In genomic region chr5:110019119-110019518, GRCh38 we compare ENCODE assay signal across 23 cellular contexts.
DNase-seq lines count a peak whose midpoint lies in the region; ATAC-seq, FAIRE-seq and TF ChIP-seq lines count a peak whose summit lies in the region.
"Had no signal": no experiment of that assay in that cellular context is flagged by ENCODE, and none has a peak within 500 bp of the region (broad histone marks: within the 10 kb centered on the region; RNA-seq: fewer than 3 reads in every experiment).

No MANE protein-coding gene starts in this region.

- TF ChIP-seq EP300 in HepG2 (IDR thresholded peaks at IDR 0.05; ENCODE audit: low read depth in 2 of 2, low read length in 2 of 2) (no peak), HepG2 (CRISPR knock-in tag; IDR thresholded peaks at IDR 0.05; ENCODE audit: borderline replicate concordance) (no peak)

- H2BK15ac ChIP-seq in neuronal stem cell (ENCODE audit: low read length), result no peak overlapping the region

- no TSS peak for BruUV-seq in HepG2 (replicated peaks; lab: Mats Ljungman, UMichigan)

- H2BK12ac ChIP-seq in neuronal stem cell (ENCODE audit: low read length), result no peak overlapping the region

- no peaks in the 10 kb centered on the region for H3K4me1 Mint-ChIP-seq in central memory CD8-positive, alpha-beta T cell
- H3K4me1 Mint-ChIP-seq: B cell had no signal

- no peaks in the 10 kb centered on the region for H3K36me3 Mint-ChIP-seq in central memory CD8-positive, alpha-beta T cell (ENCODE audit: insufficient read depth)
- H3K36me3 Mint-ChIP-seq: CD8-positive, alpha-beta T cell had no signal

- H3K27ac ChIP-seq in HepG2 (ENCODE audit: extremely low read length, insufficient read depth, low read length) (no peak overlapping the region), neuronal stem cell (replicated peaks; ENCODE audit: low read length) (no peak overlapping the region), upper lobe of right lung (no peak overlapping the region)
- H3K27ac ChIP-seq: 22Rv1; A549; BLaER1 treated with 17β-estradiol and CSF1 and Interleukin-3, amounts not matched to agents 10 nM and 100 nM had no signal

- TF ChIP-seq POLR2A in HepG2 (IDR thresholded peaks at IDR 0.05; ENCODE audit: insufficient read depth in 1 of 2, low read depth in 2 of 2, low read length in 2 of 2), result no peak

- no peak for ATAC-seq in central memory CD8-positive, alpha-beta T cell (replicated peaks; ENCODE audit: extremely low read depth, poor library complexity, severe bottlenecking)
- peak; percentile 62 for ATAC-seq in HepG2
- ATAC-seq in upper lobe of right lung, result peak; percentile 13
- ATAC-seq: A549; CD8-positive, alpha-beta T cell had no signal

- no peaks in the 10 kb centered on the region for H3K79me2 ChIP-seq in HepG2 (ENCODE audit: insufficient read depth, low read length)

- H2AFZ ChIP-seq in HepG2 (ENCODE audit: low read length) (no peak overlapping the region), neuronal stem cell (ENCODE audit: low read length) (peak overlapping the region; percentile 64)

- peak overlapping the region; percentile 47 for H3K27ac Mint-ChIP-seq in central memory CD8-positive, alpha-beta T cell (ENCODE audit: low read depth)
- H3K27ac Mint-ChIP-seq: B cell; CD4-positive, alpha-beta T cell; CD8-positive, alpha-beta T cell had no signal

- H3K9ac ChIP-seq in HepG2 (ENCODE audit: insufficient read depth, low read depth, low read length) (no peak overlapping the region), neuronal stem cell (ENCODE audit: low read depth, low read length, poor library complexity) (no peak overlapping the region)
- H3K9ac ChIP-seq: BLaER1 treated with 17β-estradiol and CSF1 and Interleukin-3, amounts not matched to agents 10 nM and 100 nM had no signal

- no peak overlapping the region for H3K23ac ChIP-seq in neuronal stem cell (ENCODE audit: low read depth, low read length, poor library complexity)

- TF ChIP-seq CTCF in HepG2 (CRISPR knock-in tag; IDR thresholded peaks at IDR 0.05) (no peak), upper lobe of right lung (IDR thresholded peaks at IDR 0.05) (no peak)

- intact Hi-C loops in HepG2 (cut with micrococcal nuclease; ENCODE audit: unreplicated experiment), result no loop called here
- intact Hi-C loops in upper lobe of right lung (cut with DNase I), result no loop called here

- peaks cover 9% of the 10 kb centered on the region for H3K27me3 Mint-ChIP-seq in central memory CD8-positive, alpha-beta T cell
- H3K27me3 Mint-ChIP-seq: CD4-positive, alpha-beta T cell had no signal

- H4K91ac ChIP-seq in neuronal stem cell (ENCODE audit: low read depth, low read length, poor library complexity), result no peak overlapping the region

- no peak overlapping the region for H3K4ac ChIP-seq in neuronal stem cell (ENCODE audit: low read length)

- in situ Hi-C loops in HepG2 (cut with HindIII; ENCODE audit: extremely low pct_ligation_motif_present, low pct_unique_long_range_greater_than_20kb), result no loop called here

- H3K9me3 Mint-ChIP-seq in central memory CD8-positive, alpha-beta T cell, result no peaks in the 10 kb centered on the region
- H3K9me3 Mint-ChIP-seq: CD8-positive, alpha-beta T cell had no signal

- TF ChIP-seq RAD21 in HepG2 (CRISPR knock-in tag; IDR thresholded peaks at IDR 0.05), result no peak

- no peaks in the 10 kb centered on the region for H3K79me1 ChIP-seq in neuronal stem cell (ENCODE audit: low read depth, low read length)

- H3K9me3 ChIP-seq in HepG2 (ENCODE audit: low read length) (no peaks in the 10 kb centered on the region), neuronal stem cell (replicated peaks in 1 of 2; ENCODE audit: control insufficient read depth in 2 of 2, insufficient read depth in 1 of 2, low read depth in 1 of 2, low read length in 2 of 2) (no peaks in the 10 kb centered on the region), upper lobe of right lung (no peaks in the 10 kb centered on the region)
- H3K9me3 ChIP-seq: A549, Caco-2 had no signal

- POLR2A ChIA-PET in HepG2 (lab: Yijun Ruan, JAX), result interaction anchor here (0.7 to 2.7 kb wide), 3 partner anchors 9 to 329 kb away, joined by 3 to 10 read pairs (median 3); partner anchors contain the start of gene MAN2A1

- no peak overlapping the region for H2AK5ac ChIP-seq in neuronal stem cell (ENCODE audit: low read depth, low read length)

- no peak overlapping the region for H3K14ac ChIP-seq in neuronal stem cell (ENCODE audit: low read length)

- H3K4me1 ChIP-seq in HepG2 (ENCODE audit: insufficient read depth, low read length) (peaks cover 34% of the 10 kb centered on the region), neuronal stem cell (ENCODE audit: control insufficient read depth in 2 of 2, insufficient read depth in 1 of 2, low read depth in 1 of 2, low read length in 2 of 2) (no peaks in the 10 kb centered on the region), upper lobe of right lung (no peaks in the 10 kb centered on the region)
- H3K4me1 ChIP-seq: A549, Caco-2 had no signal

- no peak overlapping the region for H3K4me3 Mint-ChIP-seq in central memory CD8-positive, alpha-beta T cell
- H3K4me3 Mint-ChIP-seq: B cell; CD4-positive, alpha-beta T cell; CD8-positive, alpha-beta T cell had no signal

- peak overlapping the region; percentile 63 for H3K18ac ChIP-seq in neuronal stem cell (ENCODE audit: low read length)

- DNase-seq in central memory CD8-positive, alpha-beta T cell (ENCODE audit: low spot score in 2 of 2), result no peak
- DNase-seq in HepG2 (ENCODE audit: low spot score) (no peak), neuronal stem cell (ENCODE audit: low spot score) (no peak), upper lobe of right lung (no peak), NCI-H345 treated with DMSO at 0.1 percent for 48 hours (lab: John Stamatoyannopoulos, UW; ENCODE audit: unreplicated experiment) (no peak), cerebellum (ENCODE audit: low spot score) (no peak), MV-4-11 (lab: John Stamatoyannopoulos, UW) (no peak)
- DNase-seq in activated T-cell treated with anti-CD3 and anti-CD28 coated beads, Interleukin-2, amount 50 U/mL, for 1 hour, result no peak
- DNase-seq: AML-193; Caco-2; Calu3; CD4-positive, alpha-beta T cell; CD8-positive, alpha-beta T cell; DMS79 treated with DMSO at 0.1 percent for 48 hours; GF-D8 had no signal

- H3K4me3 ChIP-seq in HepG2 (replicated peaks in 1 of 3; ENCODE audit: insufficient read depth in 1 of 3, low read depth in 2 of 3, low read length in 3 of 3) (no peak overlapping the region), neuronal stem cell (ENCODE audit: low read length in 2 of 2) (no peak overlapping the region), upper lobe of right lung (no peak overlapping the region)
- H3K4me3 ChIP-seq: A549; BLaER1 treated with 17β-estradiol and CSF1 and Interleukin-3, amounts not matched to agents 10 nM and 100 nM had no signal

- no peak overlapping the region for H3K4me2 ChIP-seq in HepG2 (ENCODE audit: low read depth, low read length)
- H3K4me2 ChIP-seq in neuronal stem cell (ENCODE audit: insufficient read depth, low read length, poor library complexity, severe bottlenecking), result no peak overlapping the region
- H3K4me2 ChIP-seq: A549; BLaER1 treated with 17β-estradiol and CSF1 and Interleukin-3, amounts not matched to agents 10 nM and 100 nM had no signal

- H3K36me3 ChIP-seq in HepG2 (replicated peaks in 1 of 2; ENCODE audit: control insufficient read depth in 1 of 2, insufficient read depth in 2 of 2, low read length in 2 of 2) (no peaks in the 10 kb centered on the region; a peak in 1 of 5 replicates), neuronal stem cell (replicated peaks in 1 of 2; ENCODE audit: control insufficient read depth in 2 of 2, insufficient read depth in 2 of 2, low read length in 2 of 2) (no peaks in the 10 kb centered on the region), upper lobe of right lung (no peaks in the 10 kb centered on the region)
- H3K36me3 ChIP-seq: BLaER1 treated with 17β-estradiol and CSF1 and Interleukin-3, amounts not matched to agents 10 nM and 100 nM had no signal

- no peaks in the 10 kb centered on the region for H3K27me3 ChIP-seq in HepG2 (ENCODE audit: control insufficient read depth in 1 of 2, insufficient read depth in 2 of 2, low read length in 2 of 2)
- H3K27me3 ChIP-seq in neuronal stem cell (ENCODE audit: control insufficient read depth in 3 of 3, insufficient read depth in 3 of 3, low read depth in 1 of 3, low read length in 3 of 3), result no peaks in the 10 kb centered on the region
- no peaks in the 10 kb centered on the region for H3K27me3 ChIP-seq in upper lobe of right lung
- H3K27me3 ChIP-seq: BLaER1 treated with 17β-estradiol and CSF1 and Interleukin-3, amounts not matched to agents 10 nM and 100 nM had no signal

- H4K20me1 ChIP-seq in HepG2 (ENCODE audit: insufficient read depth, low read length), result no peaks in the 10 kb centered on the region
- H4K20me1 ChIP-seq: BLaER1 treated with 17β-estradiol and CSF1 and Interleukin-3, amounts not matched to agents 10 nM and 100 nM had no signal

- 100% methylated on average over 2 of the region's 6 CpGs for WGBS in HepG2 (ENCODE audit: low lambda C conversion rate)
- WGBS in neuronal stem cell (ENCODE audit: extremely low coverage in 2 of 2, insufficient read length in 2 of 2, insufficient replicate concordance in 1 of 2), 2 donors, result no CpG with 5 or more reads among the region's 6 CpGs

- H4K8ac ChIP-seq in neuronal stem cell (ENCODE audit: low read depth, low read length), result no peak overlapping the region

- peak overlapping the region; percentile 8 for H2BK5ac ChIP-seq in neuronal stem cell (ENCODE audit: low read length)

- CTCF ChIA-PET in HepG2 (lab: Yijun Ruan, JAX; ENCODE audit: low intra/inter-chr PET ratio, low total read pairs), result no interaction called here

- H2BK120ac ChIP-seq in neuronal stem cell (ENCODE audit: low read depth, low read length), result no peak overlapping the region

- FAIRE-seq in HepG2 (lab: Jason Lieb, UNC), result no peak
- FAIRE-seq: A549, D721Med, G401.6, GM12891, GM19239 had no signal

TF ChIP-seq in HepG2, 621 proteins besides CTCF, POLR2A, EP300 and RAD21 (continues in another document):
- TF ChIP-seq ESRRA (CRISPR knock-in tag; IDR thresholded peaks at IDR 0.05; ENCODE audit: low read depth) (no peak), HMGXB4 (CRISPR knock-in tag; IDR thresholded peaks at IDR 0.05; ENCODE audit: borderline replicate concordance in 1 of 2, low read depth in 1 of 2) (no peak)
